Comparison of ENCODE assay signal across 1 cellular context in genomic region chr19:5801796-5802616, GRCh38.
TF ChIP-seq lines count a peak whose summit lies in the region.

No MANE protein-coding gene starts in this region.

TF ChIP-seq in H1, 55 proteins besides CTCF, POLR2A, EP300 and RAD21:
- TF ChIP-seq CHD7 (IDR thresholded peaks at IDR 0.05; ENCODE audit: insufficient replicate concordance, low read length) (no peak), MAX (IDR thresholded peaks at IDR 0.05) (peak; percentile 87), SIN3A (conservative IDR thresholded peaks at IDR 0.05 in 1 of 2, IDR thresholded peaks at IDR 0.05 in 1 of 2; ENCODE audit: low read depth in 1 of 2, low read length in 2 of 2) (peak in 1 of 2 experiments; percentile 82; a peak in 2 of 4 replicates), BCL11A (IDR thresholded peaks at IDR 0.05; ENCODE audit: low read depth in 2 of 2, low read length in 2 of 2) (no peak), CHD2 (IDR thresholded peaks at IDR 0.05; ENCODE audit: low read length) (no peak)
